Comparison of ENCODE assay signal across 13 cellular contexts in genomic region chr10:111128331-111129167, GRCh38. TPM values are rescaled to one million over a fixed set of nuclear protein-coding genes. Genes with fewer than 3 reads are reported as not detected.
DNase-seq lines count a peak whose midpoint lies in the region; ATAC-seq and FAIRE-seq lines count a peak whose summit lies in the region.
"Had no signal": no experiment of that assay in that cellular context is flagged by ENCODE, and none has a peak within 500 bp of the region (broad histone marks: within the 10 kb centered on the region; RNA-seq: fewer than 3 reads in every experiment).

No MANE protein-coding gene starts in this region.

- H3K9me3 Mint-ChIP-seq in activated T-helper 2 cell treated with anti-CD3 and anti-CD28 coated beads, Interferon-gamma antibody, Interleukin-2, Interleukin-4, amounts not matched to agents 10 μg/mL and 5 μg/mL and 100 μg/mL, durations not matched to agents 14 hours and 24 hours and 36 hours: no peaks in the 10 kb centered on the region
- H3K9me3 Mint-ChIP-seq: activated naive CD4-positive, alpha-beta T cell treated with anti-CD3 and anti-CD28 coated beads, Interleukin-2, amount 50 U/mL, for 72 hours; T-helper 1 cell treated with Interleukin-12 subunit alpha and Interleukin-12 subunit beta and Interleukin-4 antibody, amounts not matched to agents 30 μg/mL and 1 μg/mL, for 36 hours had no signal

- no peak overlapping the region for H3K4me3 ChIP-seq in small intestine (ENCODE audit: low read depth in 1 of 2, low read length in 2 of 2)

- H3K36me3 ChIP-seq in small intestine (ENCODE audit: control insufficient read depth in 2 of 2, insufficient read depth in 2 of 2, low read length in 2 of 2): no peaks in the 10 kb centered on the region

- peaks cover 0 to 2% of the 10 kb centered on the region in 2 donors for H3K4me1 ChIP-seq in small intestine (ENCODE audit: control insufficient read depth in 2 of 2, insufficient read depth in 1 of 2, low read depth in 1 of 2, low read length in 1 of 2)

- H3K36me3 Mint-ChIP-seq in activated T-helper 2 cell treated with anti-CD3 and anti-CD28 coated beads, Interferon-gamma antibody, Interleukin-2, Interleukin-4, amounts not matched to agents 10 μg/mL and 5 μg/mL and 100 μg/mL, durations not matched to agents 14 hours and 24 hours and 36 hours (ENCODE audit: low read depth): no peaks in the 10 kb centered on the region
- H3K36me3 Mint-ChIP-seq: activated naive CD4-positive, alpha-beta T cell treated with anti-CD3 and anti-CD28 coated beads, Interleukin-2, amount 50 U/mL, for 72 hours had no signal

- 43 to 57% (median 55%) methylated on average over 15 of the region's 15 CpGs for WGBS in small intestine, 3 donors

- no peak for ATAC-seq in GM18861 (IDR thresholded peaks at IDR 0.05; ENCODE audit: unreplicated experiment)
- ATAC-seq: activated naive CD4-positive, alpha-beta T cell treated with anti-CD3 and anti-CD28 coated beads, Interleukin-2, amount 50 U/mL, for 72 hours had no signal

- no peak overlapping the region for H3K27ac Mint-ChIP-seq in activated T-helper 2 cell treated with anti-CD3 and anti-CD28 coated beads, Interferon-gamma antibody, Interleukin-2, Interleukin-4, amounts not matched to agents 10 μg/mL and 5 μg/mL and 100 μg/mL, durations not matched to agents 14 hours and 24 hours and 36 hours
- H3K27ac Mint-ChIP-seq: activated naive CD4-positive, alpha-beta T cell treated with anti-CD3 and anti-CD28 coated beads, Interleukin-2, amount 50 U/mL, for 72 hours; T-helper 1 cell treated with Interleukin-12 subunit alpha and Interleukin-12 subunit beta and Interleukin-4 antibody, amounts not matched to agents 30 μg/mL and 1 μg/mL, for 36 hours had no signal

- peaks cover 0 to 2% of the 10 kb centered on the region in 2 donors for H3K27me3 ChIP-seq in small intestine (ENCODE audit: control insufficient read depth in 2 of 2, insufficient read depth in 2 of 2, low read length in 2 of 2)

- FAIRE-seq in small intestine (lab: Jason Lieb, UNC): no peak
- FAIRE-seq: A204.1, GM12891 had no signal

- peaks cover 9% of the 10 kb centered on the region for H3K27me3 Mint-ChIP-seq in activated T-helper 2 cell treated with anti-CD3 and anti-CD28 coated beads, Interferon-gamma antibody, Interleukin-2, Interleukin-4, amounts not matched to agents 10 μg/mL and 5 μg/mL and 100 μg/mL, durations not matched to agents 14 hours and 24 hours and 36 hours (ENCODE audit: low read depth)

- peak in 2 of 3 experiments; percentile 4 to 12 for DNase-seq in NCI-H1417 (lab: John Stamatoyannopoulos, UW)
- DNase-seq in NCI-H1417 treated with DMSO at 0.1 percent for 48 hours (lab: John Stamatoyannopoulos, UW): no peak
- peak; percentile 18 for DNase-seq in RPMI8226
- DNase-seq in globus pallidus (ENCODE audit: low spot score): peak; percentile 29
- peak; percentile 89 for DNase-seq in small intestine
- no peak for DNase-seq in NK-92 treated with Interleukin-12 subunit alpha and Interleukin-12 subunit beta, amount 100 ng/mL, for 24 hours (lab: John Stamatoyannopoulos, UW)
- DNase-seq in activated T-helper 2 cell treated with anti-CD3 and anti-CD28 coated beads, Interferon-gamma antibody, Interleukin-2, Interleukin-4, amounts not matched to agents 10 μg/mL and 5 μg/mL and 100 μg/mL, durations not matched to agents 14 hours and 24 hours and 36 hours (ENCODE audit: low spot score): no peak
- DNase-seq: foreskin fibroblast had no signal

- peak overlapping the region in 1 of 2 donors; percentile 17 for H3K27ac ChIP-seq in small intestine (ENCODE audit: low read depth in 1 of 2, low read length in 1 of 2)

- intact Hi-C loops in activated T-helper 2 cell treated with anti-CD3 and anti-CD28 coated beads, Interferon-gamma antibody, Interleukin-2, Interleukin-4, amounts not matched to agents 10 μg/mL and 5 μg/mL and 100 μg/mL, durations not matched to agents 14 hours and 24 hours and 36 hours (cut with micrococcal nuclease): no loop called here

- no peaks in the 10 kb centered on the region for H3K4me1 Mint-ChIP-seq in activated T-helper 2 cell treated with anti-CD3 and anti-CD28 coated beads, Interferon-gamma antibody, Interleukin-2, Interleukin-4, amounts not matched to agents 10 μg/mL and 5 μg/mL and 100 μg/mL, durations not matched to agents 14 hours and 24 hours and 36 hours (ENCODE audit: low read depth)

- H3K9me3 ChIP-seq in small intestine (ENCODE audit: control insufficient read depth, low read depth): no peaks in the 10 kb centered on the region

- H3K4me3 Mint-ChIP-seq in activated T-helper 2 cell treated with anti-CD3 and anti-CD28 coated beads, Interferon-gamma antibody, Interleukin-2, Interleukin-4, amounts not matched to agents 10 μg/mL and 5 μg/mL and 100 μg/mL, durations not matched to agents 14 hours and 24 hours and 36 hours (ENCODE audit: low read depth): no peak overlapping the region
- H3K4me3 Mint-ChIP-seq: T-helper 1 cell treated with Interleukin-12 subunit alpha and Interleukin-12 subunit beta and Interleukin-4 antibody, amounts not matched to agents 30 μg/mL and 1 μg/mL, for 36 hours had no signal

RNA-seq across cellular contexts. Expression of gene ADRA2A, which starts 51.7 kb away (rescaled TPM):
- 10 to 100 TPM in 1 of 3 donors, 1 to 10 TPM in 2; 1.1 to 19.3 (median 1.6) TPM for polyA plus RNA-seq in small intestine
- total RNA-seq in activated T-helper 2 cell treated with anti-CD3 and anti-CD28 coated beads, Interferon-gamma antibody, Interleukin-2, Interleukin-4, amounts not matched to agents 10 μg/mL and 5 μg/mL and 100 μg/mL, durations not matched to agents 14 hours and 24 hours and 36 hours: not detected in 2 replicates
- total RNA-seq: activated naive CD4-positive, alpha-beta T cell treated with anti-CD3 and anti-CD28 coated beads, Interleukin-2, amount 50 U/mL, for 72 hours had no signal

Comparison
In these comparisons a context has a peak if more than half of its experiments do, and no peak if none do; other contexts are left out.
1. DNase-seq: peak in NCI-H1417 (2 of 3), RPMI8226 (single experiment), globus pallidus (single experiment) and small intestine (single experiment); none in NCI-H1417 treated with DMSO at 0.1 percent for 48 hours (single experiment), NK-92 treated with Interleukin-12 subunit alpha and Interleukin-12 subunit beta, amount 100 ng/mL, for 24 hours (single experiment) and activated T-helper 2 cell treated with anti-CD3 and anti-CD28 coated beads, Interferon-gamma antibody, Interleukin-2, Interleukin-4, amounts not matched to agents 10 μg/mL and 5 μg/mL and 100 μg/mL, durations not matched to agents 14 hours and 24 hours and 36 hours (single experiment).